Comparison of ENCODE assay signal across 9 cellular contexts in the genomic region with DNA sequence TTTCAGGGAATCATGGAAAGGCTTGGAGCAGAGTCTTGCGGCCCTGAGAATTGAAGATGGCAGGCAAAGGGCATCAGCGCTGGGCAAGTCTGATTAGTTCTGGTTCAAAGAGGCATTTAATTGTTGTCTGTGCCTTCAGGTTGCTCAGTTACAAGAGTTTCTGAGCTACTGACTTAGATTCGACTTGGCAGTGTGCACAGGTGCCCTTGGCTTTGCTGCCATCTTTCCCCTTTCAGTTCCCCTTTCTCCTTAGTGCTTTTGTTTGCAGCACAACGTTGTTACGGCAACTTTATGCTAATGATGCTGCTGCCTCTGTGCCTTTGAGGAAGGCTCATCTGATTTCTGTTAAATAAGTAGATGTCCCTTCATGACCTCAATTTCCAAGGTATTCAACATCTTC. TPM values are rescaled to one million over a fixed set of nuclear protein-coding genes. Genes with fewer than 3 reads are reported as not detected.
DNase-seq lines count a peak whose midpoint lies in the region; ATAC-seq and TF ChIP-seq lines count a peak whose summit lies in the region.
"Had no signal": no experiment of that assay in that cellular context is flagged by ENCODE, and none has a peak within 500 bp of the region (broad histone marks: within the 10 kb centered on the region; RNA-seq: fewer than 3 reads in every experiment).

No MANE protein-coding gene starts in this region.

- no peaks in the 10 kb centered on the region for H3K27me3 Mint-ChIP-seq in Caco-2 (ENCODE audit: insufficient read depth, unreplicated experiment)

- intact Hi-C loops in Caco-2 (cut with micrococcal nuclease; ENCODE audit: unreplicated experiment) = no loop called here

- DNase-seq in NCI-H1105 (lab: John Stamatoyannopoulos, UW) = peak; percentile 14
- peak; percentile 31 for DNase-seq in iPS-NIHi7 (ENCODE audit: extremely low spot score)
- DNase-seq in AG08395 (ENCODE audit: low spot score) = no peak
- no peak for DNase-seq in activated naive CD4-positive, alpha-beta T cell treated with anti-CD3 and anti-CD28 coated beads, Interleukin-2, amount 50 U/mL, for 16 hours
- DNase-seq in Caco-2 = no peak
- DNase-seq in activated CD8-positive, alpha-beta memory T cell treated with anti-CD3 and anti-CD28 coated beads, Interleukin-2, amount 50 U/mL, for 48 hours = no peak

- H3K36me3 ChIP-seq in Caco-2 (ENCODE audit: control insufficient read depth, insufficient read depth, low read length) = no peaks in the 10 kb centered on the region

- TF ChIP-seq CTCF in Caco-2 (IDR thresholded peaks at IDR 0.05; ENCODE audit: insufficient read depth in 1 of 2, low read depth in 1 of 2, low read length in 1 of 2, severe bottlenecking in 1 of 2, unreplicated experiment in 1 of 2) = no peak

- CTCF ChIA-PET in Caco-2 (lab: Charles Lee) = no interaction called here

- no peaks in the 10 kb centered on the region for H3K9me3 Mint-ChIP-seq in Caco-2 (ENCODE audit: unreplicated experiment)

- ATAC-seq in GM18867 (IDR thresholded peaks at IDR 0.05; ENCODE audit: unreplicated experiment) = peak; percentile 99
- ATAC-seq in HG02610 (IDR thresholded peaks at IDR 0.05; ENCODE audit: unreplicated experiment) = peak; percentile 93

- BruUV-seq in Caco-2 (replicated peaks; lab: Mats Ljungman, UMichigan) = no TSS peak

- H3K4me3 Mint-ChIP-seq in Caco-2 (ENCODE audit: unreplicated experiment) = no peak overlapping the region

- H3K27me3 ChIP-seq in Caco-2 (replicated peaks; ENCODE audit: control insufficient read depth, insufficient read depth, low read length) = no peaks in the 10 kb centered on the region

- no peak overlapping the region for H3K4me3 ChIP-seq in Caco-2 (ENCODE audit: low read depth, low read length)

- H3K4me1 Mint-ChIP-seq in Caco-2 (ENCODE audit: low read depth, unreplicated experiment) = no peaks in the 10 kb centered on the region

- POLR2A ChIA-PET in Caco-2 (lab: Charles Lee) = no interaction called here

- H3K9me3 ChIP-seq in Caco-2 = no peaks in the 10 kb centered on the region

- no peaks in the 10 kb centered on the region for H3K36me3 Mint-ChIP-seq in Caco-2 (ENCODE audit: insufficient read depth, unreplicated experiment)

- H3K4me1 ChIP-seq in Caco-2 = no peaks in the 10 kb centered on the region

- no peak overlapping the region for H3K27ac Mint-ChIP-seq in Caco-2 (ENCODE audit: unreplicated experiment)

RNA-seq across cellular contexts. Expression of gene P2RY14, which starts 12.5 kb away (rescaled TPM):
- not detected in 2 replicates for total RNA-seq in Caco-2 (2022)
- total RNA-seq: HT1080 had no signal

RNA-seq across cellular contexts. Expression of gene GPR87, which starts 50.8 kb away (rescaled TPM):
- 0.18 and 0.28 TPM in 2 replicates for total RNA-seq in Caco-2 (2022)

Comparison
In these comparisons a context has a peak if more than half of its experiments do, and no peak if none do; other contexts are left out.
1. DNase-seq: peak in NCI-H1105 (single experiment) and iPS-NIHi7 (single experiment); none in AG08395 (single experiment), activated naive CD4-positive, alpha-beta T cell treated with anti-CD3 and anti-CD28 coated beads, Interleukin-2, amount 50 U/mL, for 16 hours (single experiment), Caco-2 (0 of 2) and activated CD8-positive, alpha-beta memory T cell treated with anti-CD3 and anti-CD28 coated beads, Interleukin-2, amount 50 U/mL, for 48 hours (single experiment).